20 cellular contexts compared by ENCODE assay signal in genomic region chr17:55340171-55340570, GRCh38.
DNase-seq lines count a peak whose midpoint lies in the region; ATAC-seq and TF ChIP-seq lines count a peak whose summit lies in the region.
"Had no signal": no experiment of that assay in that cellular context is flagged by ENCODE, and none has a peak within 500 bp of the region (broad histone marks: within the 10 kb centered on the region; RNA-seq: fewer than 3 reads in every experiment).

No MANE protein-coding gene starts in this region.

- peaks cover 13% of the 10 kb centered on the region for H3K27me3 Mint-ChIP-seq in nephron (ENCODE audit: low read depth)

- H3K27me3 ChIP-seq in right atrium auricular region: no peaks in the 10 kb centered on the region
- H3K27me3 ChIP-seq in testis: no peaks in the 10 kb centered on the region
- H3K27me3 ChIP-seq: BLaER1 had no signal

- H3K36me3 ChIP-seq in right atrium auricular region: no peaks in the 10 kb centered on the region
- no peaks in the 10 kb centered on the region for H3K36me3 ChIP-seq in testis (ENCODE audit: low read depth, missing control alignments)
- H3K36me3 ChIP-seq: BLaER1 had no signal

- DNase-seq in Right ventricle myocardium inferior (ENCODE audit: missing footprints) (no peak), right atrium auricular region (ENCODE audit: low spot score) (no peak), testis (peak; percentile 24), NCI-H1436 treated with DMSO at 0.1 percent for 48 hours (lab: John Stamatoyannopoulos, UW) (no peak), lower leg skin (ENCODE audit: low spot score in 2 of 2) (no peak)
- DNase-seq: 8988T; Calu3; CD8-positive, alpha-beta T cell; DMS53; DND-41; EL; HCEC 1CT had no signal

- ATAC-seq in Right ventricle myocardium inferior (peak; percentile 59), GM19397 (IDR thresholded peaks at IDR 0.05; ENCODE audit: unreplicated experiment) (no peak)
- ATAC-seq: CD8-positive, alpha-beta T cell; GM12878 had no signal

- no peaks in the 10 kb centered on the region for H3K4me1 ChIP-seq in right atrium auricular region
- H3K4me1 ChIP-seq in testis: peaks cover 4% of the 10 kb centered on the region
- H3K4me1 ChIP-seq: BLaER1 had no signal

- H3K4me3 Mint-ChIP-seq in nephron: no peak overlapping the region
- H3K4me3 Mint-ChIP-seq: CD14-positive monocyte; CD8-positive, alpha-beta T cell had no signal

- H3K4me1 Mint-ChIP-seq in nephron: peaks cover 29% of the 10 kb centered on the region
- H3K4me1 Mint-ChIP-seq: CD14-positive monocyte had no signal

- WGBS in testis, 2 donors: 45 to 63% methylated on average over 3 of the region's 3 CpGs
- 37 to 55% methylated on average over 3 of the region's 3 CpGs for WGBS in lower leg skin, 2 donors

- intact Hi-C loops in Right ventricle myocardium inferior (cut with DNase I): loop anchor here (10.0 kb wide), 3 partner anchors 45 to 285 kb away; no protein-coding TSS in a partner anchor
- intact Hi-C loops in testis (cut with DNase I; ENCODE audit: low total_unique reads): no loop called here
- intact Hi-C loops in lower leg skin (cut with DNase I; ENCODE audit: low total_unique reads): no loop called here

- H3K27ac ChIP-seq in right atrium auricular region (no peak overlapping the region), angular gyrus (ENCODE audit: low read depth, low read length) (peak overlapping the region; percentile 69), testis (no peak overlapping the region)
- H3K27ac ChIP-seq: BLaER1, GM23248, HL-60 had no signal

- H3K36me3 Mint-ChIP-seq in nephron (ENCODE audit: low read depth): no peaks in the 10 kb centered on the region
- H3K36me3 Mint-ChIP-seq: CD14-positive monocyte; CD8-positive, alpha-beta T cell had no signal

- no peaks in the 10 kb centered on the region for H3K9me3 Mint-ChIP-seq in nephron
- H3K9me3 Mint-ChIP-seq: CD8-positive, alpha-beta T cell had no signal

- TF ChIP-seq POLR2A in testis (IDR thresholded peaks at IDR 0.05): no peak
- no peak for TF ChIP-seq POLR2A in lower leg skin (IDR thresholded peaks at IDR 0.05)

- no peak for TF ChIP-seq CTCF in right atrium auricular region (IDR thresholded peaks at IDR 0.05)
- no peak for TF ChIP-seq CTCF in nephron (IDR thresholded peaks at IDR 0.05; ENCODE audit: unreplicated experiment in 3 of 3)
- TF ChIP-seq CTCF in testis (IDR thresholded peaks at IDR 0.05): no peak
- no peak for TF ChIP-seq CTCF in lower leg skin (IDR thresholded peaks at IDR 0.05)

- H3K9me3 ChIP-seq in right atrium auricular region (no peaks in the 10 kb centered on the region), testis (no peaks in the 10 kb centered on the region)

- H3K4me3 ChIP-seq in right atrium auricular region (no peak overlapping the region), testis (no peak overlapping the region), lower leg skin (ENCODE audit: low read depth, poor library complexity, severe bottlenecking) (no peak overlapping the region)
- H3K4me3 ChIP-seq: BLaER1, GM12878, GM23248 had no signal

- H3K27ac Mint-ChIP-seq in nephron: peak overlapping the region; percentile 30 to 58 (median 40)
- H3K27ac Mint-ChIP-seq: CD14-positive monocyte; CD8-positive, alpha-beta T cell had no signal
